In genomic region chr18:58542426-58543159, GRCh38 we compare ENCODE assay signal across 11 cellular contexts.
DNase-seq lines count a peak whose midpoint lies in the region; ATAC-seq and TF ChIP-seq lines count a peak whose summit lies in the region.
"Had no signal": no experiment of that assay in that cellular context is flagged by ENCODE, and none has a peak within 500 bp of the region (broad histone marks: within the 10 kb centered on the region; RNA-seq: fewer than 3 reads in every experiment).

No MANE protein-coding gene starts in this region.

- peaks cover 73% of the 10 kb centered on the region for H3K4me1 Mint-ChIP-seq in activated T-cell treated with anti-CD3 and anti-CD28 coated beads, Interleukin-2, amount 50 U/mL, for 4 hours (ENCODE audit: low read depth)
- H3K4me1 Mint-ChIP-seq in activated naive CD8-positive, alpha-beta T cell treated with anti-CD3 and anti-CD28 coated beads, Interleukin-2, amount 50 U/mL, for 24 hours: peaks cover 98% of the 10 kb centered on the region

- H3K9me3 Mint-ChIP-seq in activated T-cell treated with anti-CD3 and anti-CD28 coated beads, Interleukin-2, amount 50 U/mL, for 4 hours: no peaks in the 10 kb centered on the region
- H3K9me3 Mint-ChIP-seq in activated naive CD8-positive, alpha-beta T cell treated with anti-CD3 and anti-CD28 coated beads, Interleukin-2, amount 50 U/mL, for 24 hours: no peaks in the 10 kb centered on the region

- peaks cover 37% of the 10 kb centered on the region for H3K79me2 ChIP-seq in osteoblast (ENCODE audit: insufficient read depth, low read length)

- H3K4me1 ChIP-seq in osteoblast (ENCODE audit: insufficient read depth, low read length): peaks cover 16% of the 10 kb centered on the region

- H3K9me3 ChIP-seq in osteoblast (ENCODE audit: low read depth, low read length): no peaks in the 10 kb centered on the region
- H3K9me3 ChIP-seq: Peyer's patch had no signal

- peak overlapping the region; percentile 78 for H3K27ac ChIP-seq in osteoblast (ENCODE audit: low read depth, low read length)

- H3K27me3 ChIP-seq in osteoblast (ENCODE audit: insufficient read depth, low read length): no peaks in the 10 kb centered on the region
- H3K27me3 ChIP-seq: Peyer's patch had no signal

- peak overlapping the region; percentile 46 for H3K4me2 ChIP-seq in osteoblast (ENCODE audit: insufficient read depth, low read length)

- H3K4me3 ChIP-seq in osteoblast (ENCODE audit: insufficient read depth, low read length): no peak overlapping the region
- H3K4me3 ChIP-seq: Peyer's patch had no signal

- no peak for DNase-seq in activated T-cell treated with anti-CD3 and anti-CD28 coated beads, Interleukin-2, amount 50 U/mL, for 4 hours
- no peak for DNase-seq in activated T-cell treated with anti-CD3 and anti-CD28 coated beads for 4 hours
- DNase-seq in activated naive CD8-positive, alpha-beta T cell treated with anti-CD3 and anti-CD28 coated beads, Interleukin-2, amount 50 U/mL, for 24 hours: no peak
- no peak for DNase-seq in osteoblast (ENCODE audit: insufficient read length, low spot score, missing footprints)
- DNase-seq in NCI-H1105 (lab: John Stamatoyannopoulos, UW): no peak
- DNase-seq in retina: no peak
- DNase-seq: amygdala, NCI-H1105 treated with DMSO at 0.1 percent for 48 hours, Peyer's patch had no signal

- no peak for TF ChIP-seq CTCF in osteoblast (IDR thresholded peaks at IDR 0.05; ENCODE audit: extremely low read depth, low read depth, low read length)

- peaks cover 58% of the 10 kb centered on the region for H4K20me1 ChIP-seq in osteoblast (ENCODE audit: insufficient read depth, low read length)

- no peak overlapping the region for H2AFZ ChIP-seq in osteoblast (ENCODE audit: low read length)

- no peaks in the 10 kb centered on the region for H3K36me3 Mint-ChIP-seq in activated T-cell treated with anti-CD3 and anti-CD28 coated beads, Interleukin-2, amount 50 U/mL, for 4 hours (ENCODE audit: insufficient read depth)
- H3K36me3 Mint-ChIP-seq in activated naive CD8-positive, alpha-beta T cell treated with anti-CD3 and anti-CD28 coated beads, Interleukin-2, amount 50 U/mL, for 24 hours (ENCODE audit: low read depth): peaks cover 2% of the 10 kb centered on the region

- peak overlapping the region; percentile 47 for H3K4me3 Mint-ChIP-seq in activated T-cell treated with anti-CD3 and anti-CD28 coated beads, Interleukin-2, amount 50 U/mL, for 4 hours
- H3K4me3 Mint-ChIP-seq in activated naive CD8-positive, alpha-beta T cell treated with anti-CD3 and anti-CD28 coated beads, Interleukin-2, amount 50 U/mL, for 24 hours: no peak overlapping the region

- H3K27me3 Mint-ChIP-seq in activated T-cell treated with anti-CD3 and anti-CD28 coated beads, Interleukin-2, amount 50 U/mL, for 4 hours (ENCODE audit: low read depth): peaks cover 2% of the 10 kb centered on the region
- H3K27me3 Mint-ChIP-seq in activated naive CD8-positive, alpha-beta T cell treated with anti-CD3 and anti-CD28 coated beads, Interleukin-2, amount 50 U/mL, for 24 hours: no peaks in the 10 kb centered on the region

- peaks cover 51% of the 10 kb centered on the region for H3K36me3 ChIP-seq in osteoblast (ENCODE audit: insufficient read depth, low read length)
- H3K36me3 ChIP-seq: Peyer's patch had no signal

- peak overlapping the region; percentile 80 for H3K27ac Mint-ChIP-seq in activated naive CD8-positive, alpha-beta T cell treated with anti-CD3 and anti-CD28 coated beads, Interleukin-2, amount 50 U/mL, for 24 hours

- no peak for ATAC-seq in activated T-cell treated with anti-CD3 and anti-CD28 coated beads, Interleukin-2, amount 50 U/mL, for 4 hours
- ATAC-seq in HG03196 (IDR thresholded peaks at IDR 0.05; ENCODE audit: unreplicated experiment) (peak; percentile 2), HG03520 (IDR thresholded peaks at IDR 0.05; ENCODE audit: unreplicated experiment) (no peak)
- peak; percentile 1 for ATAC-seq in activated naive CD8-positive, alpha-beta T cell treated with anti-CD3 and anti-CD28 coated beads, Interleukin-2, amount 50 U/mL, for 24 hours

Comparison
In these comparisons a context has a peak if more than half of its experiments do, and no peak if none do; other contexts are left out.
1. ATAC-seq: peak in HG03196 (single experiment) and activated naive CD8-positive, alpha-beta T cell treated with anti-CD3 and anti-CD28 coated beads, Interleukin-2, amount 50 U/mL, for 24 hours (single experiment); none in activated T-cell treated with anti-CD3 and anti-CD28 coated beads, Interleukin-2, amount 50 U/mL, for 4 hours (0 of 2) and HG03520 (single experiment).